Comparison of ENCODE assay signal across 9 cellular contexts in genomic region chr10:11210211-11210922, GRCh38.
A peak's percentile ranks its signal among the peaks of the same experiment; 100 is the strongest.
DNase-seq lines count a peak whose midpoint lies in the region; ATAC-seq and TF ChIP-seq lines count a peak whose summit lies in the region.
"Had no signal": no experiment of that assay in that cellular context is flagged by ENCODE, and none has a peak within 500 bp of the region (broad histone marks: within the 10 kb centered on the region; RNA-seq: fewer than 3 reads in every experiment).

No MANE protein-coding gene starts in this region.

- peak overlapping the region; percentile 68 to 86 (median 77) for H3K4me3 Mint-ChIP-seq in CD8-positive, alpha-beta memory T cell
- peak overlapping the region; percentile 69 for H3K4me3 Mint-ChIP-seq in central memory CD8-positive, alpha-beta T cell
- peak overlapping the region; percentile 67 to 90 (median 80) for H3K4me3 Mint-ChIP-seq in naive B cell

- POLR2A ChIA-PET in CD8-positive, alpha-beta memory T cell (lab: Charles Lee) = interaction anchor here (1.0 to 1.9 kb wide), 4 partner anchors 32 to 66 kb away, joined by 3 to 6 read pairs (median 4); no protein-coding TSS in a partner anchor
- POLR2A ChIA-PET in PC-9 (lab: Charles Lee; ENCODE audit: unreplicated experiment) = no interaction called here

- no peaks in the 10 kb centered on the region for H3K9me3 ChIP-seq in CD8-positive, alpha-beta memory T cell (ENCODE audit: low read length)
- H3K9me3 ChIP-seq in PC-9 (ENCODE audit: insufficient read depth, low read depth) = no peaks in the 10 kb centered on the region
- H3K9me3 ChIP-seq: sigmoid colon had no signal

- no peak overlapping the region for H3K4me2 ChIP-seq in PC-9

- H2AFZ ChIP-seq in PC-9 = no peak overlapping the region

- peak overlapping the region in 7 of 8 donors; percentile 80 to 95 (median 93) for H3K27ac Mint-ChIP-seq in CD8-positive, alpha-beta memory T cell
- H3K27ac Mint-ChIP-seq in central memory CD8-positive, alpha-beta T cell (ENCODE audit: low read depth) = peak overlapping the region; percentile 90
- H3K27ac Mint-ChIP-seq in naive B cell = peak overlapping the region; percentile 89 to 98 (median 92)

- H3K27ac ChIP-seq in CD8-positive, alpha-beta memory T cell (ENCODE audit: low read depth, low read length) = no peak overlapping the region
- no peak overlapping the region for H3K27ac ChIP-seq in PC-9
- H3K27ac ChIP-seq: sigmoid colon had no signal

- DNase-seq in CD8-positive, alpha-beta memory T cell = no peak
- DNase-seq in central memory CD8-positive, alpha-beta T cell (ENCODE audit: low spot score in 2 of 2) = no peak
- no peak for DNase-seq in naive B cell
- no peak for DNase-seq in PC-9
- no peak for DNase-seq in middle frontal gyrus (ENCODE audit: extremely low spot score, low spot score)
- no peak for DNase-seq in putamen (ENCODE audit: low spot score)
- DNase-seq: sigmoid colon had no signal

- ATAC-seq in HG02943 (IDR thresholded peaks at IDR 0.05; ENCODE audit: low read depth, unreplicated experiment) (peak; percentile 23), naive B cell (ENCODE audit: low read depth in 2 of 2) (no peak), HG03565 (IDR thresholded peaks at IDR 0.05; ENCODE audit: unreplicated experiment) (no peak)
- ATAC-seq in central memory CD8-positive, alpha-beta T cell (replicated peaks; ENCODE audit: extremely low read depth, poor library complexity, severe bottlenecking) = no peak

- intact Hi-C loops in PC-9 (cut with micrococcal nuclease; ENCODE audit: unreplicated experiment) = no loop called here

- TF ChIP-seq CTCF in PC-9 (conservative IDR thresholded peaks at IDR 0.05) = no peak

- H3K9me2 ChIP-seq in PC-9 (ENCODE audit: insufficient read depth) = no peaks in the 10 kb centered on the region

- H3K27me3 ChIP-seq in CD8-positive, alpha-beta memory T cell (ENCODE audit: insufficient read depth, low read length, poor library complexity, severe bottlenecking) = no peaks in the 10 kb centered on the region
- H3K27me3 ChIP-seq in PC-9 (ENCODE audit: insufficient read depth, low read depth) = peaks cover 53% of the 10 kb centered on the region
- H3K27me3 ChIP-seq: sigmoid colon had no signal

- H4K20me1 ChIP-seq in PC-9 (ENCODE audit: insufficient read depth) = no peaks in the 10 kb centered on the region

- H3K79me2 ChIP-seq in PC-9 (ENCODE audit: low read depth) = no peaks in the 10 kb centered on the region

- CTCF ChIA-PET in CD8-positive, alpha-beta memory T cell (lab: Charles Lee) = interaction anchor here (1.5 kb wide), 2 partner anchors 40 to 61 kb away, joined by 3 to 4 read pairs; no protein-coding TSS in a partner anchor
- CTCF ChIA-PET in PC-9 (lab: Charles Lee) = no interaction called here

- peaks cover 27% of the 10 kb centered on the region for H3K36me3 ChIP-seq in CD8-positive, alpha-beta memory T cell (ENCODE audit: insufficient read depth, low read length)
- no peaks in the 10 kb centered on the region for H3K36me3 ChIP-seq in PC-9 (ENCODE audit: low read depth)
- H3K36me3 ChIP-seq: sigmoid colon had no signal

- H3K27me3 Mint-ChIP-seq in CD8-positive, alpha-beta memory T cell = no peaks in the 10 kb centered on the region
- H3K27me3 Mint-ChIP-seq in central memory CD8-positive, alpha-beta T cell = no peaks in the 10 kb centered on the region
- H3K27me3 Mint-ChIP-seq in naive B cell = no peaks in the 10 kb centered on the region

- peaks cover 92% of the 10 kb centered on the region for H3K4me1 ChIP-seq in CD8-positive, alpha-beta memory T cell (ENCODE audit: insufficient read depth, low read length)
- no peaks in the 10 kb centered on the region for H3K4me1 ChIP-seq in PC-9 (replicated peaks; ENCODE audit: insufficient read depth)

- H3K36me3 Mint-ChIP-seq in CD8-positive, alpha-beta memory T cell = peaks cover 8 to 83% (median 28%) of the 10 kb centered on the region in 3 donors
- peaks cover 72% of the 10 kb centered on the region for H3K36me3 Mint-ChIP-seq in central memory CD8-positive, alpha-beta T cell (ENCODE audit: insufficient read depth)
- H3K36me3 Mint-ChIP-seq in naive B cell = peaks cover 7 to 22% of the 10 kb centered on the region in 2 donors

- no peaks in the 10 kb centered on the region for H3F3A ChIP-seq in PC-9 (ENCODE audit: insufficient read depth, low read depth)

- H3K4me1 Mint-ChIP-seq in CD8-positive, alpha-beta memory T cell = peaks cover 98 to 100% (median 99%) of the 10 kb centered on the region in 3 donors
- peaks cover 99% of the 10 kb centered on the region for H3K4me1 Mint-ChIP-seq in central memory CD8-positive, alpha-beta T cell
- H3K4me1 Mint-ChIP-seq in naive B cell = peaks cover 82 to 98% (median 96%) of the 10 kb centered on the region in 3 donors

- BruUV-seq in PC-9 (replicated peaks; lab: Mats Ljungman, UMichigan) = no TSS peak

- no peaks in the 10 kb centered on the region for H3K9me3 Mint-ChIP-seq in CD8-positive, alpha-beta memory T cell
- H3K9me3 Mint-ChIP-seq in central memory CD8-positive, alpha-beta T cell = no peaks in the 10 kb centered on the region
- no peaks in the 10 kb centered on the region for H3K9me3 Mint-ChIP-seq in naive B cell

- peak overlapping the region; percentile 23 for H3K4me3 ChIP-seq in CD8-positive, alpha-beta memory T cell (ENCODE audit: low read length)
- H3K4me3 ChIP-seq in PC-9 = no peak overlapping the region
- H3K4me3 ChIP-seq: sigmoid colon had no signal
